ENCODE assay signal across 1 cellular context in the genomic region with DNA sequence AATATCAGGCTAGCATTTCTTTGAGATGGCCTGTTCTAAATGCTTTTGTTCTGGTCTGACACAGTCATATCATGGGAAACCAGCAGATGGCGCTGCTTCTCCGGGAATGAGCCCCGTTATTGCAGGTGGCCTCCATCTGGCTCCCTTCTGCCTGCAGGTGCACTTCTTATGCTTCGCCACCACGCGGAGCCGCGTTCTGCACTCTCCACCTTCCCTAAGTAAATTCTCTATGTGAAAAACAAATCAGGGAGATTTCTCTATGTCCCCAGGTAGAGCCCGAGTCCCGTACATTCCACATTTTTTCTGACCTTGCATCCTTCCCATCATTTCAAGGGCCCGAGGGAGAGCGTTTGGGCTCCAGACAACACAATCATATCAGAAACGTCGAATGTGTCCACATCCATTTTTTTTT.
A peak's percentile ranks its signal among the peaks of the same experiment; 100 is the strongest.
TF ChIP-seq lines count a peak whose summit lies in the region.

No MANE protein-coding gene starts in this region.

TF ChIP-seq in H1, 55 proteins besides CTCF, POLR2A, EP300 and RAD21:
- TF ChIP-seq ATF3 (IDR thresholded peaks at IDR 0.05; ENCODE audit: insufficient read depth, low read depth, low read length) (no peak; the same call in 1 of the 2 replicates), CHD2 (IDR thresholded peaks at IDR 0.05; ENCODE audit: low read length) (no peak), RXRA (IDR thresholded peaks at IDR 0.05; ENCODE audit: insufficient read depth, low read depth, low read length) (no peak), SRF (IDR thresholded peaks at IDR 0.05; ENCODE audit: low read depth, low read length) (no peak), BCL11A (IDR thresholded peaks at IDR 0.05; ENCODE audit: low read depth in 2 of 2, low read length in 2 of 2) (no peak), POU5F1 (IDR thresholded peaks at IDR 0.05; ENCODE audit: low read depth, low read length) (no peak), SIRT6 (IDR thresholded peaks at IDR 0.05; ENCODE audit: low read length) (no peak), NRF1 (IDR thresholded peaks at IDR 0.05; ENCODE audit: low read depth, low read length) (no peak), EZH2 (IDR thresholded peaks at IDR 0.05; ENCODE audit: low read depth, low read length, severe bottlenecking) (no peak), JUN (IDR thresholded peaks at IDR 0.05; ENCODE audit: low read depth, low read length) (no peak), PHF8 (conservative IDR thresholded peaks at IDR 0.05; ENCODE audit: low read depth, low read length) (no peak), HDAC2 (IDR thresholded peaks at IDR 0.05; ENCODE audit: borderline replicate concordance in 1 of 2, low read depth in 2 of 2, low read length in 2 of 2) (peak in 1 of 2 experiments; percentile 13; a peak in 1 of 4 replicates), CREB1 (IDR thresholded peaks at IDR 0.05) (peak; percentile 47; the same call in 1 of the 2 replicates), SP2 (IDR thresholded peaks at IDR 0.05; ENCODE audit: low read length) (no peak), RBBP5 (IDR thresholded peaks at IDR 0.05; ENCODE audit: borderline replicate concordance, low read depth, low read length) (no peak), HDAC6 (IDR thresholded peaks at IDR 0.05; ENCODE audit: low read depth, low read length) (no peak), MAFK (IDR thresholded peaks at IDR 0.05; ENCODE audit: low read depth, low read length) (no peak), TBP (IDR thresholded peaks at IDR 0.05; ENCODE audit: low read depth, low read length) (no peak), POLR2AphosphoS5 (IDR thresholded peaks at IDR 0.05; ENCODE audit: low read depth, low read length) (no peak), KDM4A (IDR thresholded peaks at IDR 0.05; ENCODE audit: low read depth, low read length, severe bottlenecking) (no peak), RFX5 (IDR thresholded peaks at IDR 0.05; ENCODE audit: borderline replicate concordance, low read depth, low read length) (no peak), KDM5A (IDR thresholded peaks at IDR 0.05; ENCODE audit: low read length) (no peak), GABPA (IDR thresholded peaks at IDR 0.05; ENCODE audit: borderline replicate concordance, insufficient read depth, low read length) (no peak), NANOG (IDR thresholded peaks at IDR 0.05; ENCODE audit: insufficient read depth, low read depth, low read length, poor library complexity, severe bottlenecking) (no peak), TCF12 (IDR thresholded peaks at IDR 0.05; ENCODE audit: low read depth, low read length) (peak; percentile 94), TAF1 (IDR thresholded peaks at IDR 0.05; ENCODE audit: low read depth, low read length) (no peak), JUND (IDR thresholded peaks at IDR 0.05; ENCODE audit: low read length) (no peak), BACH1 (IDR thresholded peaks at IDR 0.05; ENCODE audit: low read length) (no peak), SIN3A (conservative IDR thresholded peaks at IDR 0.05 in 1 of 2, IDR thresholded peaks at IDR 0.05 in 1 of 2; ENCODE audit: low read depth in 1 of 2, low read length in 2 of 2) (peak in 1 of 2 experiments; percentile 49; a peak in 1 of 4 replicates), TEAD4 (IDR thresholded peaks at IDR 0.05; ENCODE audit: low read depth, low read length) (peak; percentile 70), YY1 (IDR thresholded peaks at IDR 0.05; ENCODE audit: low read depth, low read length) (peak; percentile 78), CTBP2 (IDR thresholded peaks at IDR 0.05; ENCODE audit: borderline replicate concordance, insufficient read depth, insufficient read length, low read length) (no peak), CEBPB (IDR thresholded peaks at IDR 0.05; ENCODE audit: low read depth, low read length) (no peak), SUZ12 (IDR thresholded peaks at IDR 0.05; ENCODE audit: low read length) (no peak), TAF7 (optimal IDR thresholded peaks at IDR 0.05; ENCODE audit: borderline replicate concordance, low read depth, low read length) (peak; percentile 19), CHD1 (IDR thresholded peaks at IDR 0.05; ENCODE audit: low read depth, low read length) (no peak), CBX8 (IDR thresholded peaks at IDR 0.05; ENCODE audit: borderline replicate concordance, low read depth, low read length) (no peak), RNF2 (IDR thresholded peaks at IDR 0.05; ENCODE audit: borderline replicate concordance, low read depth, low read length, missing control alignments, poor library complexity, severe bottlenecking) (no peak), SIX5 (IDR thresholded peaks at IDR 0.05; ENCODE audit: low read depth, low read length) (no peak), USF2 (IDR thresholded peaks at IDR 0.05; ENCODE audit: low read length) (no peak), CHD7 (IDR thresholded peaks at IDR 0.05; ENCODE audit: insufficient replicate concordance, low read length) (no peak), ATF2 (IDR thresholded peaks at IDR 0.05; ENCODE audit: low read length) (no peak), KDM1A (IDR thresholded peaks at IDR 0.05; ENCODE audit: borderline replicate concordance, low read length) (no peak), SP4 (IDR thresholded peaks at IDR 0.05; ENCODE audit: low read length) (no peak), BRCA1 (IDR thresholded peaks at IDR 0.05; ENCODE audit: low read depth, low read length) (no peak; the same call in 1 of the 2 replicates), CBX5 (IDR thresholded peaks at IDR 0.05; ENCODE audit: low read depth, low read length) (no peak), FOSL1 (IDR thresholded peaks at IDR 0.05; ENCODE audit: insufficient read depth, low read depth, low read length) (no peak), ZNF274 (IDR thresholded peaks at IDR 0.05; ENCODE audit: borderline replicate concordance, extremely low read depth, low read length) (no peak), GTF2F1 (IDR thresholded peaks at IDR 0.05; ENCODE audit: borderline replicate concordance, low read depth, low read length) (no peak), EGR1 (IDR thresholded peaks at IDR 0.05; ENCODE audit: borderline replicate concordance, low read depth, low read length) (no peak), ASH2L (IDR thresholded peaks at IDR 0.05; ENCODE audit: low read length) (no peak), SAP30 (IDR thresholded peaks at IDR 0.05; ENCODE audit: insufficient read depth, insufficient replicate concordance, low read length) (no peak), SP1 (IDR thresholded peaks at IDR 0.05; ENCODE audit: low read depth, low read length) (no peak)
- TF ChIP-seq, protein P1, sequence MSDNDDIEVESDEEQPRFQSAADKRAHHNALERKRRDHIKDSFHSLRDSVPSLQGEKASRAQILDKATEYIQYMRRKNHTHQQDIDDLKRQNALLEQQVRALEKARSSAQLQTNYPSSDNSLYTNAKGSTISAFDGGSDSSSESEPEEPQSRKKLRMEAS (IDR thresholded peaks at IDR 0.05), result peak; percentile 80
- TF ChIP-seq, protein P2, sequence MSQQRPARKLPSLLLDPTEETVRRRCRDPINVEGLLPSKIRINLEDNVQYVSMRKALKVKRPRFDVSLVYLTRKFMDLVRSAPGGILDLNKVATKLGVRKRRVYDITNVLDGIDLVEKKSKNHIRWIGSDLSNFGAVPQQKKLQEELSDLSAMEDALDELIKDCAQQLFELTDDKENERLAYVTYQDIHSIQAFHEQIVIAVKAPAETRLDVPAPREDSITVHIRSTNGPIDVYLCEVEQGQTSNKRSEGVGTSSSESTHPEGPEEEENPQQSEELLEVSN (IDR thresholded peaks at IDR 0.05), result peak; percentile 48; the same call in 1 of the 2 replicates
